ENCODE assay signal across 8 cellular contexts in genomic region chr7:3301831-3302618, GRCh38. TPM values are rescaled to one million over a fixed set of nuclear protein-coding genes. Genes with fewer than 3 reads are reported as not detected.
DNase-seq lines count a peak whose midpoint lies in the region; ATAC-seq and TF ChIP-seq lines count a peak whose summit lies in the region.

No MANE protein-coding gene starts in this region.

- H3K27ac Mint-ChIP-seq in T-helper 1 cell treated with Interleukin-12 subunit alpha and Interleukin-12 subunit beta and Interleukin-4 antibody, amounts not matched to agents 30 μg/mL and 1 μg/mL, for 36 hours, result peak overlapping the region; percentile 43

- no peak for TF ChIP-seq EP300 in transverse colon (IDR thresholded peaks at IDR 0.05; ENCODE audit: low read depth)

- H3K9ac ChIP-seq in endocrine pancreas (ENCODE audit: control insufficient read depth, insufficient read depth, low read length), result peak overlapping the region; percentile 66

- no peak for TF ChIP-seq POLR2A in transverse colon (IDR thresholded peaks at IDR 0.05)

- H3K36me3 ChIP-seq in endocrine pancreas (ENCODE audit: control insufficient read depth, insufficient read depth, low read length) (no peaks in the 10 kb centered on the region), mucosa of descending colon (ENCODE audit: low read depth) (no peaks in the 10 kb centered on the region), transverse colon (no peaks in the 10 kb centered on the region)

- no peaks in the 10 kb centered on the region for H3K9me3 Mint-ChIP-seq in T-helper 1 cell treated with Interleukin-12 subunit alpha and Interleukin-12 subunit beta and Interleukin-4 antibody, amounts not matched to agents 30 μg/mL and 1 μg/mL, for 36 hours

- no peaks in the 10 kb centered on the region for H3K9me3 ChIP-seq in endocrine pancreas (ENCODE audit: control insufficient read depth, low read length)
- H3K9me3 ChIP-seq in mucosa of descending colon, result no peaks in the 10 kb centered on the region
- no peaks in the 10 kb centered on the region for H3K9me3 ChIP-seq in transverse colon

- WGBS in transverse colon (ENCODE audit: low coverage in 1 of 2), 2 donors, result 0 to 8% methylated on average over 2 to 39 of the region's 45 CpGs

- peak overlapping the region; percentile 64 for H3K4me3 Mint-ChIP-seq in T-helper 1 cell treated with Interleukin-12 subunit alpha and Interleukin-12 subunit beta and Interleukin-4 antibody, amounts not matched to agents 30 μg/mL and 1 μg/mL, for 36 hours

- peaks cover 5% of the 10 kb centered on the region for H3K4me1 Mint-ChIP-seq in T-helper 1 cell treated with Interleukin-12 subunit alpha and Interleukin-12 subunit beta and Interleukin-4 antibody, amounts not matched to agents 30 μg/mL and 1 μg/mL, for 36 hours (ENCODE audit: low read depth)

- DNase-seq in AG09319 (ENCODE audit: extremely low read depth, low read depth), result no peak
- DNase-seq in HK-2 (ENCODE audit: unreplicated experiment), result peak; percentile 4
- peak in 2 of 3 donors; percentile 14 to 34 for DNase-seq in mucosa of descending colon
- DNase-seq in transverse colon, result no peak
- DNase-seq in NCI-H446 (lab: John Stamatoyannopoulos, UW), result no peak

- peak; percentile 18 for TF ChIP-seq CTCF in AG09319 (IDR thresholded peaks at IDR 0.05; ENCODE audit: low read depth, low read length)
- TF ChIP-seq CTCF in mucosa of descending colon (IDR thresholded peaks at IDR 0.05), result no peak
- peak in 3 of 5 experiments; percentile 14 to 28 (median 22) for TF ChIP-seq CTCF in transverse colon (IDR thresholded peaks at IDR 0.05)

- H3K36me3 Mint-ChIP-seq in T-helper 1 cell treated with Interleukin-12 subunit alpha and Interleukin-12 subunit beta and Interleukin-4 antibody, amounts not matched to agents 30 μg/mL and 1 μg/mL, for 36 hours (ENCODE audit: low read depth), result no peaks in the 10 kb centered on the region

- in situ Hi-C loops in transverse colon (cut with MboI; ENCODE audit: low pct_ligation_motif_present in 1 of 4, low pct_unique_long_range_greater_than_20kb in 1 of 4, low sequenced_read_pairs in 3 of 4), result loop anchor here in 1 of 4 donors (25.0 kb wide), 1 partner anchor 585 kb away; no protein-coding TSS in a partner anchor

- H3K27ac ChIP-seq in transverse colon, result peak overlapping the region; percentile 62 to 82 (median 63)

- H3K4me3 ChIP-seq in endocrine pancreas (ENCODE audit: control insufficient read depth, insufficient read depth, low read length) (peak overlapping the region; percentile 98), mucosa of descending colon (peak overlapping the region; percentile 7), transverse colon (peak overlapping the region; percentile 28 to 74 (median 50))

- no peak for ATAC-seq in mucosa of descending colon
- ATAC-seq in GM18870 (IDR thresholded peaks at IDR 0.05; ENCODE audit: unreplicated experiment), result no peak

- no peaks in the 10 kb centered on the region for H3K27me3 ChIP-seq in endocrine pancreas (ENCODE audit: control insufficient read depth, insufficient read depth, low read length)
- H3K27me3 ChIP-seq in transverse colon, result peaks cover 21% of the 10 kb centered on the region

- H3K4me1 ChIP-seq in endocrine pancreas (ENCODE audit: control insufficient read depth, insufficient read depth, low read length) (peaks cover 7% of the 10 kb centered on the region), mucosa of descending colon (ENCODE audit: low read depth) (peaks cover 10% of the 10 kb centered on the region), transverse colon (peaks cover 6 to 20% (median 12%) of the 10 kb centered on the region in 4 donors)

- intact Hi-C loops in mucosa of descending colon (cut with DNase I, micrococcal nuclease) (no loop called here), transverse colon (cut with DNase I; ENCODE audit: low total_unique reads) (loop anchor here (5.0 kb wide), 1 partner anchor 595 kb away; no protein-coding TSS in a partner anchor)

- H3K27me3 Mint-ChIP-seq in T-helper 1 cell treated with Interleukin-12 subunit alpha and Interleukin-12 subunit beta and Interleukin-4 antibody, amounts not matched to agents 30 μg/mL and 1 μg/mL, for 36 hours (ENCODE audit: low read depth), result peaks cover 60% of the 10 kb centered on the region

RNA-seq across cellular contexts. Expression of gene SDK1, which starts 1.0 kb away (rescaled TPM):
- total RNA-seq in mucosa of descending colon (10 to 100 TPM in 1 of 3 donors, 1 to 10 TPM in 2; 2.7 to 20.2 (median 4.2) TPM), transverse colon (1 to 10 TPM; 4.0 to 8.6 (median 5.4) TPM)

Comparison
In these comparisons a context has a peak if more than half of its experiments do, and no peak if none do; other contexts are left out.
1. DNase-seq: peak in HK-2 (single experiment) and mucosa of descending colon (2 of 3); none in AG09319 (single experiment), transverse colon (single experiment) and NCI-H446 (0 of 2).
2. H3K4me3 ChIP-seq: peak in every context shown above with its lines; median percentile 98 in endocrine pancreas; 50 in transverse colon; 7 in mucosa of descending colon.